Comparison of ENCODE assay signal across 11 cellular contexts in genomic region chr6:123965894-123966293, GRCh38.
DNase-seq lines count a peak whose midpoint lies in the region; ATAC-seq and TF ChIP-seq lines count a peak whose summit lies in the region.
"Had no signal": no experiment of that assay in that cellular context is flagged by ENCODE, and none has a peak within 500 bp of the region (broad histone marks: within the 10 kb centered on the region; RNA-seq: fewer than 3 reads in every experiment).

No MANE protein-coding gene starts in this region.

- H3K27me3 ChIP-seq in BE2C = no peaks in the 10 kb centered on the region

- in situ Hi-C loops in astrocyte of the spinal cord (cut with HindIII; ENCODE audit: low sequenced_read_pairs) = no loop called here

- H3K36me3 ChIP-seq in BE2C = no peaks in the 10 kb centered on the region

- H3K4me1 ChIP-seq in BE2C = no peaks in the 10 kb centered on the region

- H3K9me3 ChIP-seq in BE2C = no peaks in the 10 kb centered on the region

- DNase-seq in BE2C = no peak
- DNase-seq in HPDE6-E6E7 (ENCODE audit: extremely low spot score) = peak; percentile 32
- peak; percentile 29 for DNase-seq in astrocyte of the spinal cord (ENCODE audit: low read depth, low spot score)
- DNase-seq in islet precursor cell = peak; percentile 81
- DNase-seq in T1000 (lab: John Stamatoyannopoulos, UW) = no peak
- DNase-seq in NCI-H1436 (lab: John Stamatoyannopoulos, UW) = no peak
- DNase-seq: activated CD4-positive, CD25-positive, alpha-beta regulatory T cell; EL; stimulated activated CD4-positive, alpha-beta T cell treated with anti-CD3 and anti-CD28 coated beads, Interleukin-2, amount 100 ng/mL, for 24 hours had no signal

- peak; percentile 16 for TF ChIP-seq CTCF in BE2C (IDR thresholded peaks at IDR 0.05; ENCODE audit: low read depth, low read length)
- peak; percentile 41 for TF ChIP-seq CTCF in astrocyte of the spinal cord (IDR thresholded peaks at IDR 0.05; ENCODE audit: low read depth, low read length)

- no peak for ATAC-seq in HG03460 (IDR thresholded peaks at IDR 0.05; ENCODE audit: unreplicated experiment)
- no peak for ATAC-seq in GM21529 (IDR thresholded peaks at IDR 0.05; ENCODE audit: unreplicated experiment)

- H3K4me3 ChIP-seq in BE2C (ENCODE audit: low read depth, low read length) (no peak overlapping the region), astrocyte of the spinal cord (ENCODE audit: low read depth, low read length) (no peak overlapping the region)

Comparison
In these comparisons a context has a peak if more than half of its experiments do, and no peak if none do; other contexts are left out.
1. DNase-seq: peak in HPDE6-E6E7 (single experiment), astrocyte of the spinal cord (single experiment) and islet precursor cell (single experiment); none in BE2C (single experiment), T1000 (single experiment) and NCI-H1436 (single experiment).